ENCODE assay signal across 14 cellular contexts in genomic region chrX:25005382-25006185, GRCh38. TPM values are rescaled to one million over a fixed set of nuclear protein-coding genes. Genes with fewer than 3 reads are reported as not detected.
DNase-seq lines count a peak whose midpoint lies in the region; ATAC-seq, FAIRE-seq and TF ChIP-seq lines count a peak whose summit lies in the region.
"Had no signal": no experiment of that assay in that cellular context is flagged by ENCODE, and none has a peak within 500 bp of the region (broad histone marks: within the 10 kb centered on the region; RNA-seq: fewer than 3 reads in every experiment).

No MANE protein-coding gene starts in this region.

- H3K27me3 ChIP-seq in cardiac muscle cell (peaks cover 100% of the 10 kb centered on the region), WERI-Rb-1 (ENCODE audit: insufficient read depth, low read depth, severe bottlenecking) (peaks cover 87% of the 10 kb centered on the region), keratinocyte (ENCODE audit: control insufficient read depth, extremely low read depth, insufficient read depth, low read length) (peaks cover 80% of the 10 kb centered on the region), testis (no peaks in the 10 kb centered on the region)

- intact Hi-C loops in Right ventricle myocardium inferior (cut with DNase I) = loop anchor here (10.0 kb wide), 1 partner anchor 171 kb away; no protein-coding TSS in a partner anchor
- intact Hi-C loops in testis (cut with DNase I; ENCODE audit: low total_unique reads) = no loop called here
- intact Hi-C loops in kidney (cut with DNase I) = no loop called here

- peak overlapping the region; percentile 45 for H3K4me2 ChIP-seq in keratinocyte (ENCODE audit: control insufficient read depth, extremely low read depth, insufficient read depth, low read depth, low read length)

- H3K9ac ChIP-seq in keratinocyte (ENCODE audit: control insufficient read depth, extremely low read depth, insufficient read depth, low read length) = no peak overlapping the region
- H3K9ac ChIP-seq in kidney (ENCODE audit: low read length in 2 of 2) = no peak overlapping the region
- H3K9ac ChIP-seq: BLaER1 treated with 17β-estradiol and CSF1 and Interleukin-3, amounts not matched to agents 10 nM and 100 nM had no signal

- no peak for TF ChIP-seq CTCF in cardiac muscle cell (IDR thresholded peaks at IDR 0.05; ENCODE audit: low read depth, low read length)
- TF ChIP-seq CTCF in WERI-Rb-1 (IDR thresholded peaks at IDR 0.05; ENCODE audit: low read depth, low read length) = no peak
- TF ChIP-seq CTCF in keratinocyte (optimal IDR thresholded peaks at IDR 0.05 in 1 of 3, IDR thresholded peaks at IDR 0.05 in 1 of 3, conservative IDR thresholded peaks at IDR 0.05 in 1 of 3; ENCODE audit: extremely low read depth in 1 of 3, insufficient read depth in 2 of 3, low read length in 3 of 3) = no peak
- TF ChIP-seq CTCF in testis (IDR thresholded peaks at IDR 0.05) = no peak
- TF ChIP-seq CTCF in kidney (IDR thresholded peaks at IDR 0.05; ENCODE audit: borderline replicate concordance, extremely low read depth, insufficient read depth) = no peak

- DNase-seq in cardiac muscle cell (ENCODE audit: low read depth in 1 of 2, low spot score in 1 of 2) (no peak), Right ventricle myocardium inferior (ENCODE audit: missing footprints) (no peak), WERI-Rb-1 (no peak), keratinocyte (ENCODE audit: low read depth, low spot score) (no peak), testis (no peak), kidney (no peak)
- no peak for DNase-seq in central memory CD4-positive, alpha-beta T cell
- no peak for DNase-seq in stimulated activated CD4-positive, alpha-beta T cell treated with anti-CD3 and anti-CD28 coated beads, Interleukin-1b, Interleukin-23, amount 100 ng/mL, for 48 hours
- DNase-seq: activated CD4-positive, alpha-beta T cell treated with anti-CD3 and anti-CD28 coated beads, Interleukin-2, amount 50 U/mL, for 48 hours; NCI-H2171; SW 1271 had no signal

- H2AFZ ChIP-seq in keratinocyte (ENCODE audit: control insufficient read depth, low read length) = no peak overlapping the region

- no peaks in the 10 kb centered on the region for H3K79me2 ChIP-seq in keratinocyte (ENCODE audit: control insufficient read depth, insufficient read depth, low read length)

- H3K4me1 ChIP-seq in cardiac muscle cell (ENCODE audit: low read depth) (peaks cover 22% of the 10 kb centered on the region), keratinocyte (ENCODE audit: control insufficient read depth, extremely low read depth, insufficient read depth, low read length) (no peaks in the 10 kb centered on the region), testis (no peaks in the 10 kb centered on the region), kidney (ENCODE audit: control insufficient read depth in 1 of 2, insufficient read depth in 1 of 2, low read depth in 1 of 2, low read length in 2 of 2) (no peaks in the 10 kb centered on the region)

- no peaks in the 10 kb centered on the region for H3K36me3 ChIP-seq in cardiac muscle cell
- H3K36me3 ChIP-seq in WERI-Rb-1 = no peaks in the 10 kb centered on the region
- no peaks in the 10 kb centered on the region for H3K36me3 ChIP-seq in keratinocyte (ENCODE audit: control insufficient read depth in 2 of 2, extremely low read depth in 1 of 2, insufficient read depth in 2 of 2, low read length in 2 of 2)
- H3K36me3 ChIP-seq in testis (ENCODE audit: low read depth, missing control alignments) = no peaks in the 10 kb centered on the region
- no peaks in the 10 kb centered on the region for H3K36me3 ChIP-seq in kidney (ENCODE audit: control insufficient read depth in 1 of 2, insufficient read depth in 2 of 2, low read length in 2 of 2)
- H3K36me3 ChIP-seq: BLaER1 treated with 17β-estradiol and CSF1 and Interleukin-3, amounts not matched to agents 10 nM and 100 nM; neutrophil had no signal

- H3K9me3 ChIP-seq in cardiac muscle cell (ENCODE audit: low read depth) (no peaks in the 10 kb centered on the region), WERI-Rb-1 (ENCODE audit: severe bottlenecking) (peaks cover 3% of the 10 kb centered on the region), keratinocyte (ENCODE audit: control insufficient read depth, low read depth, low read length) (no peaks in the 10 kb centered on the region), testis (no peaks in the 10 kb centered on the region), kidney (ENCODE audit: control insufficient read depth in 1 of 2, low read length in 2 of 2) (no peaks in the 10 kb centered on the region)
- H3K9me3 ChIP-seq: neutrophil had no signal

- no peaks in the 10 kb centered on the region for H3K9me1 ChIP-seq in keratinocyte (ENCODE audit: control insufficient read depth, extremely low read depth, insufficient read depth, low read length)

- H4K20me1 ChIP-seq in keratinocyte (ENCODE audit: control insufficient read depth, extremely low read depth, insufficient read depth, low read length) = no peaks in the 10 kb centered on the region

- no peak for TF ChIP-seq POLR2A in testis (IDR thresholded peaks at IDR 0.05)

- WGBS in testis, 2 donors = 3 to 6% methylated on average over 15 to 25 of the region's 72 CpGs

- H3K4me3 ChIP-seq in cardiac muscle cell (peak overlapping the region; percentile 10), WERI-Rb-1 (ENCODE audit: low read depth, low read length) (peak overlapping the region; percentile 34), keratinocyte (ENCODE audit: control insufficient read depth in 2 of 3, extremely low read depth in 1 of 3, insufficient read depth in 2 of 3, low read depth in 1 of 3, low read length in 3 of 3) (no peak overlapping the region), testis (peak overlapping the region; percentile 21 to 43), kidney (ENCODE audit: low read length in 2 of 2) (no peak overlapping the region)

- FAIRE-seq in keratinocyte (lab: Jason Lieb, UNC) (no peak), kidney (lab: Jason Lieb, UNC) (no peak)

- ATAC-seq in Right ventricle myocardium inferior = no peak

- dilution Hi-C loops in keratinocyte (cut with MboI; ENCODE audit: extremely low pct_ligation_motif_present, low sequenced_read_pairs) = no loop called here

- H3K27ac ChIP-seq in cardiac muscle cell = no peak overlapping the region
- no peak overlapping the region for H3K27ac ChIP-seq in WERI-Rb-1
- H3K27ac ChIP-seq in keratinocyte (ENCODE audit: control insufficient read depth, insufficient read depth, low read length) = no peak overlapping the region
- peak overlapping the region; percentile 81 to 85 for H3K27ac ChIP-seq in testis
- no peak overlapping the region for H3K27ac ChIP-seq in kidney (ENCODE audit: low read depth in 2 of 2, low read length in 2 of 2)
- H3K27ac ChIP-seq: BLaER1 treated with 17β-estradiol and CSF1 and Interleukin-3, amounts not matched to agents 10 nM and 100 nM; neutrophil had no signal

RNA-seq across cellular contexts. Expression of gene ARX, which starts 10.2 kb away (rescaled TPM):
- total RNA-seq in cardiac muscle cell (not detected in 2 replicates), Right ventricle myocardium inferior (not detected), testis (10 to 100 TPM in 1 of 2 donors, 1 to 10 TPM in 1; 7.7 to 13.4 TPM), kidney (0.31 TPM)
- polyA plus RNA-seq in cardiac muscle cell (0.07 TPM in 1 of 2 replicates, not detected in the other), keratinocyte (not detected in 3 replicates), testis (ENCODE audit: insufficient read depth, low read depth, low replicate concordance) (4.9 TPM), kidney (ENCODE audit: insufficient read depth, low read depth, low replicate concordance) (0.13 TPM)
- not detected for polyA plus RNA-seq in keratinocyte (2011; ENCODE audit: low read depth)
- not detected in 2 replicates for polyA plus RNA-seq in keratinocyte (2011; cell fraction: cytosol; rRNA removed)
- not detected in 2 replicates for polyA plus RNA-seq in keratinocyte (2011; cell fraction: nucleus; rRNA removed)
- not detected in 2 replicates for polyA plus RNA-seq in keratinocyte (2012; ENCODE audit: low replicate concordance)
- not detected in 3 replicates for polyA minus RNA-seq in keratinocyte
- polyA minus RNA-seq in keratinocyte (2011; cell fraction: cytosol; rRNA and poly(A)+ RNA removed) = not detected
- polyA minus RNA-seq in keratinocyte (2011; cell fraction: nucleus; rRNA and poly(A)+ RNA removed) = not detected in 2 replicates
- total RNA-seq: M059J had no signal

Comparison
In these comparisons a context has a peak if more than half of its experiments do, and no peak if none do; other contexts are left out.
1. H3K27ac ChIP-seq: peak in testis (2 of 2); none in cardiac muscle cell (single experiment), WERI-Rb-1 (single experiment), keratinocyte (single experiment) and kidney (0 of 2).
2. H3K4me3 ChIP-seq: peak in cardiac muscle cell (single experiment), WERI-Rb-1 (single experiment) and testis (2 of 2); none in keratinocyte (0 of 3) and kidney (0 of 2).